ENCODE assay signal across 1 cellular context in the genomic region with DNA sequence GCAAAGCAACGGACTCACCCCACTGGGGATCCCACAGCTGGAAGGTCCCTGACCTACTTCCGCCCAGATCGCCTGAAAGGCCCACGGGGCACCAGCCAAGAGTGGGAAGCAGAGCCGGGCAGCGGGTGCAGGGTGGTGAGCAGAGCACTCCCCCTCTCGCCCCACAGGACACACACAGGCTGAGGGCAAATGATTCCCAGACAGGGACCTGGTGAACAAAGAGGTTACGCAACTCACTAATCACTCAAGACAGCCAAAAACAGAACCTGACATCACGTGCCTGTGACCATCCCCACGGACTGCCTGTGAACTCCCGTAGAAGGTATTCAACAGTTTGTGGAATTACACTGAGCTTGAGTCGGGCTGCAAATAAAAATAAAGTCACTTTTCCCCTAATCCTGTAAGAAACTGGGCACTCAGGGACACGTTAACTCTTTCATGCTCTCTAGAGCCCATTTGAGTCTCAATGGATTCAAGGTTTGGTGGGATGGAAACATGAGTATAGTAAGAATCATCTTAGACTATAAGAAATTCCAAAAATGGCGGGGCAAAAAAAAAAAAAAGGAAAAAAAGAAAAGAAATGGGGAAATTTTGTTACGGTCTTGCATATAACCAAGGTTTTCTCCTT.
TF ChIP-seq lines count a peak whose summit lies in the region.

No MANE protein-coding gene starts in this region.

TF ChIP-seq in SK-N-SH, 30 proteins besides CTCF, POLR2A, EP300 and RAD21 (continued from another document):
- TF ChIP-seq, protein P1, sequence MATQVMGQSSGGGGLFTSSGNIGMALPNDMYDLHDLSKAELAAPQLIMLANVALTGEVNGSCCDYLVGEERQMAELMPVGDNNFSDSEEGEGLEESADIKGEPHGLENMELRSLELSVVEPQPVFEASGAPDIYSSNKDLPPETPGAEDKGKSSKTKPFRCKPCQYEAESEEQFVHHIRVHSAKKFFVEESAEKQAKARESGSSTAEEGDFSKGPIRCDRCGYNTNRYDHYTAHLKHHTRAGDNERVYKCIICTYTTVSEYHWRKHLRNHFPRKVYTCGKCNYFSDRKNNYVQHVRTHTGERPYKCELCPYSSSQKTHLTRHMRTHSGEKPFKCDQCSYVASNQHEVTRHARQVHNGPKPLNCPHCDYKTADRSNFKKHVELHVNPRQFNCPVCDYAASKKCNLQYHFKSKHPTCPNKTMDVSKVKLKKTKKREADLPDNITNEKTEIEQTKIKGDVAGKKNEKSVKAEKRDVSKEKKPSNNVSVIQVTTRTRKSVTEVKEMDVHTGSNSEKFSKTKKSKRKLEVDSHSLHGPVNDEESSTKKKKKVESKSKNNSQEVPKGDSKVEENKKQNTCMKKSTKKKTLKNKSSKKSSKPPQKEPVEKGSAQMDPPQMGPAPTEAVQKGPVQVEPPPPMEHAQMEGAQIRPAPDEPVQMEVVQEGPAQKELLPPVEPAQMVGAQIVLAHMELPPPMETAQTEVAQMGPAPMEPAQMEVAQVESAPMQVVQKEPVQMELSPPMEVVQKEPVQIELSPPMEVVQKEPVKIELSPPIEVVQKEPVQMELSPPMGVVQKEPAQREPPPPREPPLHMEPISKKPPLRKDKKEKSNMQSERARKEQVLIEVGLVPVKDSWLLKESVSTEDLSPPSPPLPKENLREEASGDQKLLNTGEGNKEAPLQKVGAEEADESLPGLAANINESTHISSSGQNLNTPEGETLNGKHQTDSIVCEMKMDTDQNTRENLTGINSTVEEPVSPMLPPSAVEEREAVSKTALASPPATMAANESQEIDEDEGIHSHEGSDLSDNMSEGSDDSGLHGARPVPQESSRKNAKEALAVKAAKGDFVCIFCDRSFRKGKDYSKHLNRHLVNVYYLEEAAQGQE (IDR thresholded peaks at IDR 0.05; ENCODE audit: low read depth, low read length): no peak
- TF ChIP-seq GATA2 (CRISPR knock-in tag; IDR thresholded peaks at IDR 0.05): no peak
- TF ChIP-seq FOXJ3 (CRISPR knock-in tag; IDR thresholded peaks at IDR 0.05): no peak
- TF ChIP-seq TCF12 (IDR thresholded peaks at IDR 0.05): no peak
- TF ChIP-seq JUND (IDR thresholded peaks at IDR 0.05): no peak
- no peak for TF ChIP-seq RFX5 (IDR thresholded peaks at IDR 0.05; ENCODE audit: low read length)
- TF ChIP-seq GABPA (IDR thresholded peaks at IDR 0.05; ENCODE audit: low read depth): no peak
- no peak for TF ChIP-seq EZH2phosphoT487 (IDR thresholded peaks at IDR 0.05; ENCODE audit: borderline replicate concordance, low read depth)
- no peak for TF ChIP-seq ELF1 (IDR thresholded peaks at IDR 0.05)
- TF ChIP-seq, protein P2, sequence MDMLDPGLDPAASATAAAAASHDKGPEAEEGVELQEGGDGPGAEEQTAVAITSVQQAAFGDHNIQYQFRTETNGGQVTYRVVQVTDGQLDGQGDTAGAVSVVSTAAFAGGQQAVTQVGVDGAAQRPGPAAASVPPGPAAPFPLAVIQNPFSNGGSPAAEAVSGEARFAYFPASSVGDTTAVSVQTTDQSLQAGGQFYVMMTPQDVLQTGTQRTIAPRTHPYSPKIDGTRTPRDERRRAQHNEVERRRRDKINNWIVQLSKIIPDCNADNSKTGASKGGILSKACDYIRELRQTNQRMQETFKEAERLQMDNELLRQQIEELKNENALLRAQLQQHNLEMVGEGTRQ (IDR thresholded peaks at IDR 0.05; ENCODE audit: borderline replicate concordance, low read depth, low read length): no peak
- TF ChIP-seq YY1 (IDR thresholded peaks at IDR 0.05; ENCODE audit: low read depth): no peak
- TF ChIP-seq POLR2AphosphoS5 (IDR thresholded peaks at IDR 0.05; ENCODE audit: low read depth, low read length): no peak
- no peak for TF ChIP-seq NFIC (IDR thresholded peaks at IDR 0.05; ENCODE audit: borderline replicate concordance)
- TF ChIP-seq, protein P3, sequence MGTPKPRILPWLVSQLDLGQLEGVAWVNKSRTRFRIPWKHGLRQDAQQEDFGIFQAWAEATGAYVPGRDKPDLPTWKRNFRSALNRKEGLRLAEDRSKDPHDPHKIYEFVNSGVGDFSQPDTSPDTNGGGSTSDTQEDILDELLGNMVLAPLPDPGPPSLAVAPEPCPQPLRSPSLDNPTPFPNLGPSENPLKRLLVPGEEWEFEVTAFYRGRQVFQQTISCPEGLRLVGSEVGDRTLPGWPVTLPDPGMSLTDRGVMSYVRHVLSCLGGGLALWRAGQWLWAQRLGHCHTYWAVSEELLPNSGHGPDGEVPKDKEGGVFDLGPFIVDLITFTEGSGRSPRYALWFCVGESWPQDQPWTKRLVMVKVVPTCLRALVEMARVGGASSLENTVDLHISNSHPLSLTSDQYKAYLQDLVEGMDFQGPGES (IDR thresholded peaks at IDR 0.05; ENCODE audit: low read depth, low read length): no peak
- no peak for TF ChIP-seq TAF1 (IDR thresholded peaks at IDR 0.05; ENCODE audit: borderline replicate concordance, low read depth, low read length)
- no peak for TF ChIP-seq MEF2A (IDR thresholded peaks at IDR 0.05; ENCODE audit: borderline replicate concordance, low read depth)
- TF ChIP-seq SIN3A (IDR thresholded peaks at IDR 0.05; ENCODE audit: borderline replicate concordance, low read depth, low read length): no peak
